In genomic region chr1:37704966-37705365, GRCh38 we compare ENCODE assay signal across 23 cellular contexts. TPM values are rescaled to one million over a fixed set of nuclear protein-coding genes. Genes with fewer than 3 reads are reported as not detected.
A peak's percentile ranks its signal among the peaks of the same experiment; 100 is the strongest.
DNase-seq lines count a peak whose midpoint lies in the region; ATAC-seq, FAIRE-seq and TF ChIP-seq lines count a peak whose summit lies in the region.
"Had no signal": no experiment of that assay in that cellular context is flagged by ENCODE, and none has a peak within 500 bp of the region (broad histone marks: within the 10 kb centered on the region; RNA-seq: fewer than 3 reads in every experiment).

No MANE protein-coding gene starts in this region.

- H3K4me3 Mint-ChIP-seq in astrocyte (ENCODE audit: unreplicated experiment): no peak overlapping the region
- no peak overlapping the region for H3K4me3 Mint-ChIP-seq in GM23338
- H3K4me3 Mint-ChIP-seq: CD8-positive, alpha-beta memory T cell had no signal

- TF ChIP-seq CTCF in astrocyte (IDR thresholded peaks at IDR 0.05; ENCODE audit: insufficient read depth, low read depth, low read length) (no peak), fibroblast of the aortic adventitia (IDR thresholded peaks at IDR 0.05; ENCODE audit: insufficient read depth, low read length) (no peak), GM23338 (conservative IDR thresholded peaks at IDR 0.05; ENCODE audit: low read depth in 2 of 2) (no peak)

- H3K27ac Mint-ChIP-seq in astrocyte (ENCODE audit: unreplicated experiment): peak overlapping the region; percentile 53
- H3K27ac Mint-ChIP-seq in GM23338: no peak overlapping the region

- no peak overlapping the region for H2AFZ ChIP-seq in astrocyte (ENCODE audit: low read depth, low read length)
- H2AFZ ChIP-seq in GM23338: no peak overlapping the region

- H3K27me3 ChIP-seq in astrocyte (ENCODE audit: insufficient read depth, low read length) (no peaks in the 10 kb centered on the region), GM23338 (ENCODE audit: insufficient read depth) (no peaks in the 10 kb centered on the region)
- H3K27me3 ChIP-seq: BLaER1 treated with 17β-estradiol and CSF1 and Interleukin-3, amounts not matched to agents 10 nM and 100 nM had no signal

- DNase-seq in AG08395 (ENCODE audit: low spot score) (peak; percentile 36), GM03348 (ENCODE audit: low spot score) (peak; percentile 53), astrocyte (ENCODE audit: low read depth) (no peak), fibroblast of the aortic adventitia (ENCODE audit: low read depth) (peak; percentile 40), foreskin melanocyte (no peak), urothelium cell line (ENCODE audit: low spot score) (no peak), GM23338 (ENCODE audit: low spot score) (no peak)
- DNase-seq: CD8-positive, alpha-beta memory T cell; GF-D8; NCI-H1417 treated with DMSO at 0.1 percent for 48 hours; NCI-H1930; NCI-H2171; NCI-H446 treated with DMSO at 0.1 percent for 48 hours; OCI-M1; SIG-M5; SW 1271 had no signal

- H3K4me1 ChIP-seq in astrocyte (ENCODE audit: insufficient read depth, low read length): no peaks in the 10 kb centered on the region
- H3K4me1 ChIP-seq in GM23338 (ENCODE audit: insufficient read depth): no peaks in the 10 kb centered on the region
- H3K4me1 ChIP-seq: A549; BLaER1 treated with 17β-estradiol and CSF1 and Interleukin-3, amounts not matched to agents 10 nM and 100 nM had no signal

- H3K27me3 Mint-ChIP-seq in astrocyte (ENCODE audit: low read depth, unreplicated experiment) (no peaks in the 10 kb centered on the region), GM23338 (ENCODE audit: insufficient read depth, low read depth, poor library complexity) (peaks cover 4% of the 10 kb centered on the region)
- H3K27me3 Mint-ChIP-seq: CD8-positive, alpha-beta memory T cell had no signal

- H3K9me2 ChIP-seq in GM23338 (ENCODE audit: insufficient read depth): no peaks in the 10 kb centered on the region

- H3K4me2 ChIP-seq in astrocyte (ENCODE audit: low read length) (no peak overlapping the region), GM23338 (no peak overlapping the region)
- H3K4me2 ChIP-seq: A549; BLaER1 treated with 17β-estradiol and CSF1 and Interleukin-3, amounts not matched to agents 10 nM and 100 nM had no signal

- no peaks in the 10 kb centered on the region for H3K79me2 ChIP-seq in astrocyte (ENCODE audit: insufficient read depth, low read length)
- H3K79me2 ChIP-seq in GM23338 (replicated peaks; ENCODE audit: insufficient read depth): no peaks in the 10 kb centered on the region

- H4K20me1 ChIP-seq in astrocyte (ENCODE audit: insufficient read depth, low read length) (peaks cover 4% of the 10 kb centered on the region), GM23338 (replicated peaks; ENCODE audit: insufficient read depth) (0 out of 2 replicates have a peak, but pooled peaks cover 3% of the 10 kb centered on the region)

- H3K4me3 ChIP-seq in astrocyte (ENCODE audit: insufficient read depth, low read depth, low read length) (no peak overlapping the region), fibroblast of the aortic adventitia (ENCODE audit: low read depth, low read length) (no peak overlapping the region), GM23338 (no peak overlapping the region)
- H3K4me3 ChIP-seq: A549; BLaER1 treated with 17β-estradiol and CSF1 and Interleukin-3, amounts not matched to agents 10 nM and 100 nM; K562 had no signal

- H3K36me3 ChIP-seq in astrocyte (ENCODE audit: insufficient read depth, low read length) (peaks cover 47% of the 10 kb centered on the region), GM23338 (ENCODE audit: insufficient read depth) (peaks cover 67% of the 10 kb centered on the region)

- H3K9me3 ChIP-seq in astrocyte (ENCODE audit: insufficient read depth, low read depth, low read length): no peaks in the 10 kb centered on the region
- H3K9me3 ChIP-seq: A549; BLaER1 treated with 17β-estradiol and CSF1 and Interleukin-3, amounts not matched to agents 10 nM and 100 nM had no signal

- FAIRE-seq in astrocyte (lab: Jason Lieb, UNC) (no peak), urothelium cell line (lab: Jason Lieb, UNC) (no peak)
- FAIRE-seq: A549, GM19239, K562 had no signal

- H3F3A ChIP-seq in GM23338 (replicated peaks; ENCODE audit: low read depth): no peaks in the 10 kb centered on the region

- no peak for ATAC-seq in GM21381 (IDR thresholded peaks at IDR 0.05; ENCODE audit: unreplicated experiment)
- ATAC-seq in GM23338: no peak
- ATAC-seq: A549, HCT116, K562 had no signal

- no peak overlapping the region for H3K9ac ChIP-seq in astrocyte (ENCODE audit: low read length)
- H3K9ac ChIP-seq: BLaER1 treated with 17β-estradiol and CSF1 and Interleukin-3, amounts not matched to agents 10 nM and 100 nM had no signal

- H3K9me3 Mint-ChIP-seq in astrocyte (ENCODE audit: unreplicated experiment) (no peaks in the 10 kb centered on the region), GM23338 (no peaks in the 10 kb centered on the region)
- H3K9me3 Mint-ChIP-seq: CD8-positive, alpha-beta memory T cell had no signal

- H3K36me3 Mint-ChIP-seq in astrocyte (ENCODE audit: low read depth, unreplicated experiment) (peaks cover 5% of the 10 kb centered on the region), GM23338 (ENCODE audit: low read depth) (peaks cover 89% of the 10 kb centered on the region)

- H3K27ac ChIP-seq in astrocyte (ENCODE audit: low read depth, low read length) (no peak overlapping the region), GM23338 (ENCODE audit: low read depth) (no peak overlapping the region)
- H3K27ac ChIP-seq: A549; BLaER1 treated with 17β-estradiol and CSF1 and Interleukin-3, amounts not matched to agents 10 nM and 100 nM had no signal

- peaks cover 10% of the 10 kb centered on the region for H3K4me1 Mint-ChIP-seq in astrocyte (ENCODE audit: low read depth, unreplicated experiment)
- H3K4me1 Mint-ChIP-seq in GM23338: no peaks in the 10 kb centered on the region

TF ChIP-seq in GM23338, 12 proteins besides CTCF, POLR2A, EP300 and RAD21 (continues in another document):
- TF ChIP-seq ETS1 (IDR thresholded peaks at IDR 0.05) (no peak), STAT1 (IDR thresholded peaks at IDR 0.05; ENCODE audit: unreplicated experiment) (no peak), EZH2 (IDR thresholded peaks at IDR 0.05; ENCODE audit: low read depth, unreplicated experiment) (no peak), CREB1 (CRISPR knock-in tag; IDR thresholded peaks at IDR 0.05; ENCODE audit: low read depth) (no peak), EZH2phosphoT487 (IDR thresholded peaks at IDR 0.05; ENCODE audit: unreplicated experiment) (no peak), REST (IDR thresholded peaks at IDR 0.05; ENCODE audit: unreplicated experiment) (no peak), ZNF331 (CRISPR knock-in tag; IDR thresholded peaks at IDR 0.05; ENCODE audit: low read depth) (no peak), POLR2AphosphoS5 (IDR thresholded peaks at IDR 0.05; ENCODE audit: low read depth) (no peak), ZNF114 (CRISPR knock-in tag; IDR thresholded peaks at IDR 0.05) (no peak), JUNB (IDR thresholded peaks at IDR 0.05; ENCODE audit: unreplicated experiment) (no peak)

RNA-seq across cellular contexts. Expression of gene CDCA8, which starts 12.7 kb away (rescaled TPM):
- total RNA-seq in astrocyte (4.2 and 5.5 TPM in 2 replicates), fibroblast of the aortic adventitia (ENCODE audit: low replicate concordance) (0.25 and 12.8 TPM in 2 replicates)
- 31.6 and 35.3 TPM in 2 replicates for total RNA-seq in GM23338 (2014; rRNA removed; shearing (Covaris generic))
- 37.9 and 38.9 TPM in 2 replicates for polyA plus RNA-seq in GM23338 (2016; fragmentation: Nextera tagmentation; extraction: Ambion mirVana)

RNA-seq across cellular contexts. Expression of gene EPHA10, which starts 60.0 kb away (rescaled TPM):
- 0.31 TPM in 1 of 2 replicates, not detected in the other for total RNA-seq in astrocyte
- total RNA-seq in fibroblast of the aortic adventitia (ENCODE audit: low replicate concordance): not detected in 2 replicates
- total RNA-seq in GM23338 (2014; rRNA removed; shearing (Covaris generic)): 1.5 and 2.4 TPM in 2 replicates
- 0.21 and 0.76 TPM in 2 replicates for polyA plus RNA-seq in GM23338 (2016; fragmentation: Nextera tagmentation; extraction: Ambion mirVana)
- total RNA-seq: K562, RPMI7951 had no signal
- polyA plus RNA-seq: CD8-positive, alpha-beta memory T cell had no signal

Comparison
In these comparisons a context has a peak if more than half of its experiments do, and no peak if none do; other contexts are left out.
1. DNase-seq: peak in AG08395 (single experiment), GM03348 (single experiment) and fibroblast of the aortic adventitia (single experiment); none in astrocyte (single experiment), foreskin melanocyte (single experiment), urothelium cell line (single experiment) and GM23338 (single experiment).